In the genomic region with DNA sequence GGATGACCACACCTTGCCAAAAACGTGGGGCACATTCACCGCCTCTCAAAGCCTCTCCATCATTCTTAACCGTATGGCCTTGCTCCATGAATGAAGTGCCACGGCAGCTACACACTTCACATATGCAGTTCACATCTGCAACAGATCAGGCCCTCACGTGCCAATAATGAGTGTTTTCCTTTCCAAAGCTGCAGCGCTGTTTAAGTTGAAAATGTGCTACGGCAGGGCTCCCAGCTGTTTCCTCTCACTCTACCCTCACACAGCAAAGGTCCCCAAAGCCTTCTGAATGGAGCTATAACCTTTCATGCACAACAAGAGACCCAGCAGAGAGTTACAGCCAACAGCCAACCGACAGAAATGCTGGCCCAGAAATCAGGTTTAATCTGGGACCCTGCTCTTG, we compare ENCODE assay signal across 15 cellular contexts.
A peak's percentile ranks its signal among the peaks of the same experiment; 100 is the strongest.
DNase-seq lines count a peak whose midpoint lies in the region; ATAC-seq lines count a peak whose summit lies in the region.
"Had no signal": no experiment of that assay in that cellular context is flagged by ENCODE, and none has a peak within 500 bp of the region (broad histone marks: within the 10 kb centered on the region; RNA-seq: fewer than 3 reads in every experiment).

No MANE protein-coding gene starts in this region.

- no peaks in the 10 kb centered on the region for H3K27me3 ChIP-seq in CD4-positive, CD25-positive, alpha-beta regulatory T cell (ENCODE audit: control insufficient read depth, insufficient read depth, low read length)
- H3K27me3 ChIP-seq: spleen, upper lobe of left lung had no signal

- peaks cover 4 to 14% (median 5%) of the 10 kb centered on the region in 4 donors for H3K4me1 Mint-ChIP-seq in CD4-positive, CD25-positive, alpha-beta regulatory T cell

- peaks cover 61% of the 10 kb centered on the region for H3K36me3 ChIP-seq in CD4-positive, CD25-positive, alpha-beta regulatory T cell (ENCODE audit: control insufficient read depth, insufficient read depth, low read length)

- no peaks in the 10 kb centered on the region for H3K9me3 Mint-ChIP-seq in CD4-positive, CD25-positive, alpha-beta regulatory T cell

- no peaks in the 10 kb centered on the region for H3K4me1 ChIP-seq in CD4-positive, CD25-positive, alpha-beta regulatory T cell (ENCODE audit: control insufficient read depth, insufficient read depth, low read length, poor library complexity, severe bottlenecking)

- H3K4me3 ChIP-seq in CD4-positive, CD25-positive, alpha-beta regulatory T cell (ENCODE audit: low read depth, low read length): no peak overlapping the region
- H3K4me3 ChIP-seq: spleen, upper lobe of left lung had no signal

- peak overlapping the region in 2 of 3 donors; percentile 23 to 59 for H3K27ac Mint-ChIP-seq in CD4-positive, CD25-positive, alpha-beta regulatory T cell

- H3K27ac ChIP-seq in CD4-positive, CD25-positive, alpha-beta regulatory T cell (ENCODE audit: insufficient read depth, low read length, poor library complexity, severe bottlenecking): no peak overlapping the region

- H3K4me3 Mint-ChIP-seq in CD4-positive, CD25-positive, alpha-beta regulatory T cell: no peak overlapping the region

- ATAC-seq in CD4-positive, CD25-positive, alpha-beta regulatory T cell (ENCODE audit: low read depth in 2 of 2): no peak
- ATAC-seq in GM19463 (IDR thresholded peaks at IDR 0.05; ENCODE audit: unreplicated experiment) (peak; percentile 15), GM19351 (IDR thresholded peaks at IDR 0.05; ENCODE audit: unreplicated experiment) (no peak), GM21515 (IDR thresholded peaks at IDR 0.05; ENCODE audit: unreplicated experiment) (no peak)

- peaks cover 47% of the 10 kb centered on the region for H3K36me3 Mint-ChIP-seq in CD4-positive, CD25-positive, alpha-beta regulatory T cell

- no peak for DNase-seq in CD4-positive, CD25-positive, alpha-beta regulatory T cell
- peak; percentile 33 for DNase-seq in NCI-H69 (lab: John Stamatoyannopoulos, UW)
- peak; percentile 50 for DNase-seq in left kidney (ENCODE audit: low read depth, low spot score)
- DNase-seq in OCI-M2 (lab: John Stamatoyannopoulos, UW; ENCODE audit: unreplicated experiment): no peak
- no peak for DNase-seq in NCI-H146 treated with DMSO at 0.1 percent for 48 hours (lab: John Stamatoyannopoulos, UW; ENCODE audit: unreplicated experiment)
- DNase-seq: amniotic stem cell, DMS 273 treated with DMSO at 0.1 percent for 48 hours, H7, NCI-H1048, nucleus accumbens, spleen, upper lobe of left lung had no signal

- H3K27me3 Mint-ChIP-seq in CD4-positive, CD25-positive, alpha-beta regulatory T cell: no peaks in the 10 kb centered on the region

- H3K9me3 ChIP-seq in CD4-positive, CD25-positive, alpha-beta regulatory T cell (ENCODE audit: control insufficient read depth in 2 of 2, low read length in 2 of 2): no peaks in the 10 kb centered on the region
- H3K9me3 ChIP-seq: spleen, upper lobe of left lung had no signal

Comparison
In these comparisons a context has a peak if more than half of its experiments do, and no peak if none do; other contexts are left out.
1. DNase-seq: peak in NCI-H69 (single experiment) and left kidney (single experiment); none in CD4-positive, CD25-positive, alpha-beta regulatory T cell (0 of 3), OCI-M2 (single experiment) and NCI-H146 treated with DMSO at 0.1 percent for 48 hours (single experiment).